In the genomic region with DNA sequence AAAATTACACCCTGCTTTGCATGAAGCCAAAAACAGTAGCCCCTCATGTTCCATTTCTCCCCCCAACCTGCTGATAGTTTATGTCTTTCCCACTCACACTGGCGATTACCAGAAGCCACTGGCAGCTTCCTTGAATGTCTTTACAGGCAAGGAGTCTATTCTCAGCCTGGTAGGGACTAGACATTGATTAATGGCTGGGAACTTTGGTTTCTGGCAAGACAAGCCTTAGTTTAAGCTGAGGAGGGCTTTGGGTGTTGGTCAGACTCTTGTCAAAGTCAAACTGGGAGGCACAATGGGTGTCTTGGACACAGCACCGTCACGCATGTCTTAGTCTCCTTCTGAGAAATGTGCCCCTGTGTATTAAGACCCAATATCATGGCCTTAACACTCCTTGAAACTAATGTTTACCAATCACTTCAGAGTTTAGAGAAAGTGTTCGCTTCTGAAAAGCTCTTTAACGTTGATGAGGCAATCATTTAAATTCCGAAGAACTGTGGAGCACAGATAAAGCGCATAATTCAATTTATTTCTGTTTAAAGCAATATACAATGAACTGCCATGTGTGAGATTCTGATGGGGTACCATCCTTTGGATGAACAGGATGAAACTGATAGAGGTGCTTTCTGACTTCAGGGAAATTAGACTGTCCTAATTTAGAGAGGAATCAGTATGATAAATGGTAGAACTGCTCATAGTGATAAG, we compare ENCODE assay signal across 16 cellular contexts. TPM values are rescaled to one million over a fixed set of nuclear protein-coding genes. Genes with fewer than 3 reads are reported as not detected.
DNase-seq lines count a peak whose midpoint lies in the region; ATAC-seq and TF ChIP-seq lines count a peak whose summit lies in the region.
"Had no signal": no experiment of that assay in that cellular context is flagged by ENCODE, and none has a peak within 500 bp of the region (broad histone marks: within the 10 kb centered on the region; RNA-seq: fewer than 3 reads in every experiment).

No MANE protein-coding gene starts in this region.

- ATAC-seq in gastrocnemius medialis (no peak), upper lobe of right lung (no peak)

- H3K4me3 Mint-ChIP-seq in mesothelial cell of epicardium: no peak overlapping the region
- H3K4me3 Mint-ChIP-seq: CD4-positive, CD25-positive, alpha-beta regulatory T cell had no signal

- TF ChIP-seq CTCF in mesothelial cell of epicardium (IDR thresholded peaks at IDR 0.05; ENCODE audit: unreplicated experiment) (no peak), gastrocnemius medialis (IDR thresholded peaks at IDR 0.05 in 4 of 5, conservative IDR thresholded peaks at IDR 0.05 in 1 of 5) (no peak), upper lobe of right lung (IDR thresholded peaks at IDR 0.05) (no peak)

- in situ Hi-C loops in gastrocnemius medialis (cut with MboI; ENCODE audit: low sequenced_read_pairs in 4 of 4): no loop called here

- H3K27me3 ChIP-seq in gastrocnemius medialis: no peaks in the 10 kb centered on the region
- H3K27me3 ChIP-seq in upper lobe of right lung: no peaks in the 10 kb centered on the region

- H3K9me3 Mint-ChIP-seq in mesothelial cell of epicardium: no peaks in the 10 kb centered on the region

- peak overlapping the region; percentile 57 to 87 (median 83) for H3K27ac ChIP-seq in gastrocnemius medialis
- no peak overlapping the region for H3K27ac ChIP-seq in upper lobe of right lung

- intact Hi-C loops in gastrocnemius medialis (cut with DNase I; ENCODE audit: low total_unique reads): loop anchor here (10.0 kb wide), 1 partner anchor 379 kb away; no protein-coding TSS in a partner anchor
- intact Hi-C loops in upper lobe of right lung (cut with DNase I): no loop called here

- no peaks in the 10 kb centered on the region for H3K27me3 Mint-ChIP-seq in mesothelial cell of epicardium (ENCODE audit: low read depth)

- peaks cover 27 to 34% of the 10 kb centered on the region in 2 donors for H3K4me1 ChIP-seq in gastrocnemius medialis
- H3K4me1 ChIP-seq in upper lobe of right lung: peaks cover 20% of the 10 kb centered on the region

- peak; percentile 35 for DNase-seq in astrocyte of the hippocampus (ENCODE audit: low read depth, low spot score)
- DNase-seq in mesothelial cell of epicardium (ENCODE audit: low spot score in 2 of 2, unreplicated experiment in 2 of 2): no peak
- no peak for DNase-seq in gastrocnemius medialis
- no peak for DNase-seq in upper lobe of right lung
- DNase-seq in 8988T: no peak
- no peak for DNase-seq in hippocampal formation (lab: John Stamatoyannopoulos, UW)
- DNase-seq in NCI-H1105 treated with DMSO at 0.1 percent for 48 hours (lab: John Stamatoyannopoulos, UW): no peak
- DNase-seq: CD4-positive, CD25-positive, alpha-beta regulatory T cell; COR-L47; DMS 273 treated with DMSO at 0.1 percent for 48 hours; H7; NCI-H1436 treated with DMSO at 0.1 percent for 48 hours; NCI-H2029 treated with DMSO at 0.1 percent for 48 hours; NCI-H2171 treated with DMSO at 0.1 percent for 48 hours; NCI-H446 treated with DMSO at 0.1 percent for 48 hours; NCI-H69 had no signal

- peaks cover 25% of the 10 kb centered on the region for H3K4me1 Mint-ChIP-seq in mesothelial cell of epicardium

- H3K27ac Mint-ChIP-seq in mesothelial cell of epicardium: peak overlapping the region; percentile 84

- H3K4me3 ChIP-seq in gastrocnemius medialis (no peak overlapping the region), upper lobe of right lung (no peak overlapping the region)

- H3K9me3 ChIP-seq in gastrocnemius medialis (no peaks in the 10 kb centered on the region), upper lobe of right lung (no peaks in the 10 kb centered on the region)

- H3K36me3 Mint-ChIP-seq in mesothelial cell of epicardium: no peaks in the 10 kb centered on the region
- H3K36me3 Mint-ChIP-seq: CD4-positive, CD25-positive, alpha-beta regulatory T cell had no signal

- H3K36me3 ChIP-seq in gastrocnemius medialis (no peaks in the 10 kb centered on the region), upper lobe of right lung (no peaks in the 10 kb centered on the region)

- TF ChIP-seq POLR2A in gastrocnemius medialis (IDR thresholded peaks at IDR 0.05): no peak

RNA-seq across cellular contexts. Expression of gene CPEB4, which starts 53.9 kb away (rescaled TPM):
- total RNA-seq in mesothelial cell of epicardium (9.5 to 15.7 TPM (median 15.3 TPM) in 3 replicates), gastrocnemius medialis (100 to 1,000 TPM in 2 of 4 donors, 10 to 100 TPM in 2; 97.8 to 109 (median 102) TPM), upper lobe of right lung (62.4 TPM)
